17 cellular contexts compared by ENCODE assay signal in the genomic region with DNA sequence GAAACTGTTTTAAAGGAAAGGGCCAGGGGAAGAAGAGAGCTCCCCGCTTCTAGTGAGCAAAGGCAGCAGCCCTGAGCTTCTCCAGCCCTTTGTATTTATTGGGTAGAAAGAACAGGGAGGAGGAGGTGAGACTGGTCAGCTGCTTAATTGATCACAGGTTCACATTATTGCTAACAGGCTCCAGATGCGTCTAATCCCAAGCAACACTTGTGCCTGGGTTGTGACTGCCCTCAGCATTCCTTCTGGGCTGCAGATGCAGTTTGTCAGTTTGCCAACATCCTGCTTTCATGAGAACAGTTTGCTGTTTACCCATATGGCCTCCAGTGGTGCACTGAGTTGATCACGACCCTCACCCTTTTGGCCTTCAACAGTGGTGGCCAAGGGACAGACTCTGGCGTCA.
DNase-seq lines count a peak whose midpoint lies in the region; ATAC-seq and TF ChIP-seq lines count a peak whose summit lies in the region.
"Had no signal": no experiment of that assay in that cellular context is flagged by ENCODE, and none has a peak within 500 bp of the region (broad histone marks: within the 10 kb centered on the region; RNA-seq: fewer than 3 reads in every experiment).

No MANE protein-coding gene starts in this region.

- WGBS in SK-N-SH (ENCODE audit: low lambda C conversion rate): 16% methylated on average over 3 of the region's 4 CpGs

- no peak for ATAC-seq in SK-N-SH treated with all-trans-retinoic acid at 6 μM for 48 hours
- no peak for ATAC-seq in HG03457 (IDR thresholded peaks at IDR 0.05; ENCODE audit: unreplicated experiment)
- ATAC-seq: PC-3 had no signal

- no peaks in the 10 kb centered on the region for H3F3A ChIP-seq in SK-N-SH (replicated peaks; ENCODE audit: insufficient read depth)

- POLR2A ChIA-PET in SK-N-SH (lab: Yijun Ruan, JAX): no interaction called here

- H3K4me1 ChIP-seq in SK-N-SH (ENCODE audit: control insufficient read depth in 1 of 2, insufficient read depth in 2 of 2, low read depth in 1 of 2, low read length in 1 of 2) (peaks cover 0 to 15% of the 10 kb centered on the region in 2 experiments; a peak in 2 of 4 replicates), uterus (peaks cover 0 to 10% of the 10 kb centered on the region in 2 donors)

- no peak overlapping the region for H3K9ac ChIP-seq in SK-N-SH

- H3K27ac ChIP-seq in SK-N-SH (ENCODE audit: low read depth in 2 of 2, low read length in 1 of 2): no peak overlapping the region
- H3K27ac ChIP-seq in uterus: no peak overlapping the region
- H3K27ac ChIP-seq: RWPE1 had no signal

- no peak overlapping the region for H2AFZ ChIP-seq in SK-N-SH (ENCODE audit: low read depth)

- no peaks in the 10 kb centered on the region for H3K36me3 ChIP-seq in SK-N-SH (replicated peaks in 1 of 2; ENCODE audit: control insufficient read depth in 1 of 2, insufficient read depth in 2 of 2, low read length in 1 of 2)
- H3K36me3 ChIP-seq in uterus: no peaks in the 10 kb centered on the region
- H3K36me3 ChIP-seq: HAP-1 had no signal

- H3K4me3 ChIP-seq in SK-N-SH (ENCODE audit: low read depth in 2 of 2, low read length in 1 of 2) (no peak overlapping the region), uterus (no peak overlapping the region)
- H3K4me3 ChIP-seq: HAP-1 had no signal

- no peaks in the 10 kb centered on the region for H3K27me3 ChIP-seq in SK-N-SH (ENCODE audit: insufficient read depth)
- no peaks in the 10 kb centered on the region for H3K27me3 ChIP-seq in uterus

- TF ChIP-seq POLR2A in uterus (IDR thresholded peaks at IDR 0.05): no peak

- H3K79me2 ChIP-seq in SK-N-SH (ENCODE audit: insufficient read depth): no peaks in the 10 kb centered on the region

- TF ChIP-seq EP300 in SK-N-SH (IDR thresholded peaks at IDR 0.05; ENCODE audit: borderline replicate concordance in 1 of 2, low read depth in 1 of 2, low read length in 1 of 2): no peak

- no peak for TF ChIP-seq CTCF in SK-N-SH (IDR thresholded peaks at IDR 0.05)
- no peak for TF ChIP-seq CTCF in uterus (IDR thresholded peaks at IDR 0.05)

- intact Hi-C loops in uterus (cut with DNase I; ENCODE audit: low total_unique reads): no loop called here

- CTCF ChIA-PET in SK-N-SH (lab: Yijun Ruan, JAX): no interaction called here

- no peak for TF ChIP-seq RAD21 in SK-N-SH (IDR thresholded peaks at IDR 0.05; ENCODE audit: low read length)

- H3K9me3 ChIP-seq in SK-N-SH: no peaks in the 10 kb centered on the region
- no peaks in the 10 kb centered on the region for H3K9me3 ChIP-seq in uterus
- H3K9me3 ChIP-seq: HAP-1 had no signal

- H3K9me2 ChIP-seq in SK-N-SH: no peaks in the 10 kb centered on the region

- DNase-seq in SK-N-SH (no peak), NCI-H1105 treated with DMSO at 0.1 percent for 48 hours (lab: John Stamatoyannopoulos, UW) (peak; percentile 63), fibroblast of gingiva (ENCODE audit: low read depth) (peak; percentile 26), uterus (no peak), NCI-H2081 (lab: John Stamatoyannopoulos, UW) (no peak)
- DNase-seq: Calu3; CD4-positive, alpha-beta memory T cell; DMS53; KBM-7; NCI-H1694 treated with DMSO at 0.1 percent for 48 hours; NCI-H446 treated with DMSO at 0.1 percent for 48 hours; PC-3; SW 1271 had no signal

- no peak overlapping the region for H3K4me2 ChIP-seq in SK-N-SH

- no peaks in the 10 kb centered on the region for H4K20me1 ChIP-seq in SK-N-SH (ENCODE audit: insufficient read depth)

TF ChIP-seq in SK-N-SH treated with all-trans-retinoic acid at 6 μM for 48 hours, 23 proteins besides CTCF, POLR2A, EP300 and RAD21:
- TF ChIP-seq CSDC2 (CRISPR knock-in tag; IDR thresholded peaks at IDR 0.05): no peak
- TF ChIP-seq TCF4 (CRISPR knock-in tag; IDR thresholded peaks at IDR 0.05; ENCODE audit: borderline replicate concordance): peak; percentile 45; the same call in 1 of the 2 replicates

TF ChIP-seq in SK-N-SH, 30 proteins besides CTCF, POLR2A, EP300 and RAD21:
- TF ChIP-seq, protein P1, sequence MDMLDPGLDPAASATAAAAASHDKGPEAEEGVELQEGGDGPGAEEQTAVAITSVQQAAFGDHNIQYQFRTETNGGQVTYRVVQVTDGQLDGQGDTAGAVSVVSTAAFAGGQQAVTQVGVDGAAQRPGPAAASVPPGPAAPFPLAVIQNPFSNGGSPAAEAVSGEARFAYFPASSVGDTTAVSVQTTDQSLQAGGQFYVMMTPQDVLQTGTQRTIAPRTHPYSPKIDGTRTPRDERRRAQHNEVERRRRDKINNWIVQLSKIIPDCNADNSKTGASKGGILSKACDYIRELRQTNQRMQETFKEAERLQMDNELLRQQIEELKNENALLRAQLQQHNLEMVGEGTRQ (IDR thresholded peaks at IDR 0.05; ENCODE audit: borderline replicate concordance, low read depth, low read length): no peak
- no peak for TF ChIP-seq RXRA (IDR thresholded peaks at IDR 0.05; ENCODE audit: borderline replicate concordance, low read depth)
- TF ChIP-seq FOXJ3 (CRISPR knock-in tag; IDR thresholded peaks at IDR 0.05): no peak
- no peak for TF ChIP-seq FOXM1 (IDR thresholded peaks at IDR 0.05; ENCODE audit: low read depth)
- no peak for TF ChIP-seq RCOR1 (IDR thresholded peaks at IDR 0.05; ENCODE audit: low read length)
- no peak for TF ChIP-seq MXI1 (IDR thresholded peaks at IDR 0.05; ENCODE audit: low read depth, low read length)
- TF ChIP-seq TAF1 (IDR thresholded peaks at IDR 0.05; ENCODE audit: borderline replicate concordance, low read depth, low read length): no peak
- TF ChIP-seq GATA2 (CRISPR knock-in tag; IDR thresholded peaks at IDR 0.05): no peak
- no peak for TF ChIP-seq SIN3A (IDR thresholded peaks at IDR 0.05; ENCODE audit: borderline replicate concordance, low read depth, low read length)
- no peak for TF ChIP-seq CHD2 (IDR thresholded peaks at IDR 0.05; ENCODE audit: low read length, partially characterized antibody)
- no peak for TF ChIP-seq NRF1 (IDR thresholded peaks at IDR 0.05; ENCODE audit: low read depth, low read length)
- TF ChIP-seq, protein P2, sequence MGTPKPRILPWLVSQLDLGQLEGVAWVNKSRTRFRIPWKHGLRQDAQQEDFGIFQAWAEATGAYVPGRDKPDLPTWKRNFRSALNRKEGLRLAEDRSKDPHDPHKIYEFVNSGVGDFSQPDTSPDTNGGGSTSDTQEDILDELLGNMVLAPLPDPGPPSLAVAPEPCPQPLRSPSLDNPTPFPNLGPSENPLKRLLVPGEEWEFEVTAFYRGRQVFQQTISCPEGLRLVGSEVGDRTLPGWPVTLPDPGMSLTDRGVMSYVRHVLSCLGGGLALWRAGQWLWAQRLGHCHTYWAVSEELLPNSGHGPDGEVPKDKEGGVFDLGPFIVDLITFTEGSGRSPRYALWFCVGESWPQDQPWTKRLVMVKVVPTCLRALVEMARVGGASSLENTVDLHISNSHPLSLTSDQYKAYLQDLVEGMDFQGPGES (IDR thresholded peaks at IDR 0.05; ENCODE audit: low read depth, low read length): no peak
- no peak for TF ChIP-seq SMC3 (IDR thresholded peaks at IDR 0.05; ENCODE audit: low read depth, low read length)
- no peak for TF ChIP-seq FOSL2 (IDR thresholded peaks at IDR 0.05; ENCODE audit: borderline replicate concordance, low read depth)
- TF ChIP-seq, protein P3, sequence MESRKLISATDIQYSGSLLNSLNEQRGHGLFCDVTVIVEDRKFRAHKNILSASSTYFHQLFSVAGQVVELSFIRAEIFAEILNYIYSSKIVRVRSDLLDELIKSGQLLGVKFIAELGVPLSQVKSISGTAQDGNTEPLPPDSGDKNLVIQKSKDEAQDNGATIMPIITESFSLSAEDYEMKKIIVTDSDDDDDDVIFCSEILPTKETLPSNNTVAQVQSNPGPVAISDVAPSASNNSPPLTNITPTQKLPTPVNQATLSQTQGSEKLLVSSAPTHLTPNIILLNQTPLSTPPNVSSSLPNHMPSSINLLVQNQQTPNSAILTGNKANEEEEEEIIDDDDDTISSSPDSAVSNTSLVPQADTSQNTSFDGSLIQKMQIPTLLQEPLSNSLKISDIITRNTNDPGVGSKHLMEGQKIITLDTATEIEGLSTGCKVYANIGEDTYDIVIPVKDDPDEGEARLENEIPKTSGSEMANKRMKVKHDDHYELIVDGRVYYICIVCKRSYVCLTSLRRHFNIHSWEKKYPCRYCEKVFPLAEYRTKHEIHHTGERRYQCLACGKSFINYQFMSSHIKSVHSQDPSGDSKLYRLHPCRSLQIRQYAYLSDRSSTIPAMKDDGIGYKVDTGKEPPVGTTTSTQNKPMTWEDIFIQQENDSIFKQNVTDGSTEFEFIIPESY (IDR thresholded peaks at IDR 0.05; ENCODE audit: borderline replicate concordance, low read depth): no peak
- TF ChIP-seq MEF2A (IDR thresholded peaks at IDR 0.05; ENCODE audit: borderline replicate concordance, low read depth): no peak
- no peak for TF ChIP-seq JUND (IDR thresholded peaks at IDR 0.05)
- no peak for TF ChIP-seq EZH2phosphoT487 (IDR thresholded peaks at IDR 0.05; ENCODE audit: borderline replicate concordance, low read depth)

Comparison
In these comparisons a context has a peak if more than half of its experiments do, and no peak if none do; other contexts are left out.
1. DNase-seq: peak in NCI-H1105 treated with DMSO at 0.1 percent for 48 hours (single experiment) and fibroblast of gingiva (single experiment); none in SK-N-SH (single experiment), uterus (0 of 2) and NCI-H2081 (0 of 2).